ENCODE assay signal across 9 cellular contexts in genomic region chr13:99617474-99618255, GRCh38. TPM values are rescaled to one million over a fixed set of nuclear protein-coding genes. Genes with fewer than 3 reads are reported as not detected.
DNase-seq lines count a peak whose midpoint lies in the region; ATAC-seq and TF ChIP-seq lines count a peak whose summit lies in the region.
"Had no signal": no experiment of that assay in that cellular context is flagged by ENCODE, and none has a peak within 500 bp of the region (broad histone marks: within the 10 kb centered on the region; RNA-seq: fewer than 3 reads in every experiment).

No MANE protein-coding gene starts in this region.

- H3K4me3 Mint-ChIP-seq in T-helper 17 cell: no peak overlapping the region
- H3K4me3 Mint-ChIP-seq: activated naive CD4-positive, alpha-beta T cell treated with anti-CD3 and anti-CD28 coated beads, Interleukin-2, amount 50 U/mL, for 24 hours had no signal

- no peaks in the 10 kb centered on the region for H3K27me3 ChIP-seq in foreskin keratinocyte

- no peak overlapping the region for H3K27ac ChIP-seq in foreskin keratinocyte

- peaks cover 8% of the 10 kb centered on the region for H3K36me3 Mint-ChIP-seq in T-helper 17 cell (ENCODE audit: low read depth)

- peak overlapping the region; percentile 29 for H3K27ac Mint-ChIP-seq in T-helper 17 cell
- H3K27ac Mint-ChIP-seq: activated naive CD4-positive, alpha-beta T cell treated with anti-CD3 and anti-CD28 coated beads, Interleukin-2, amount 50 U/mL, for 24 hours had no signal

- peaks cover 32% of the 10 kb centered on the region for H3K4me1 Mint-ChIP-seq in T-helper 17 cell

- no peaks in the 10 kb centered on the region for H3K27me3 Mint-ChIP-seq in T-helper 17 cell
- H3K27me3 Mint-ChIP-seq: activated naive CD4-positive, alpha-beta T cell treated with anti-CD3 and anti-CD28 coated beads, Interleukin-2, amount 50 U/mL, for 24 hours had no signal

- ATAC-seq in HG03432 (IDR thresholded peaks at IDR 0.05; ENCODE audit: unreplicated experiment): peak; percentile 67
- ATAC-seq in T-helper 17 cell: peak; percentile 36
- ATAC-seq in foreskin keratinocyte: no peak
- no peak for ATAC-seq in GM18873 (IDR thresholded peaks at IDR 0.05; ENCODE audit: low FRiP score, unreplicated experiment)
- ATAC-seq in HG03442 (IDR thresholded peaks at IDR 0.05; ENCODE audit: unreplicated experiment): no peak

- DNase-seq in SKM-1 treated with dmso at 0.1 percent for 144 hours (lab: John Stamatoyannopoulos, UW; ENCODE audit: unreplicated experiment) (peak; percentile 18), SKM-1 (lab: John Stamatoyannopoulos, UW; ENCODE audit: unreplicated experiment) (no peak), T-helper 17 cell (no peak), foreskin keratinocyte (no peak), retina (peak; percentile 74)

- H3K9me3 ChIP-seq in T-helper 17 cell (ENCODE audit: control insufficient read depth, low read length, poor library complexity, severe bottlenecking): no peaks in the 10 kb centered on the region

- H3K4me1 ChIP-seq in foreskin keratinocyte: peaks cover 4% of the 10 kb centered on the region

- TF ChIP-seq CTCF in foreskin keratinocyte (conservative IDR thresholded peaks at IDR 0.05): peak; percentile 64

RNA-seq across cellular contexts. Expression of gene CLYBL, which starts 11.2 kb away (rescaled TPM):
- total RNA-seq in T-helper 17 cell (10 to 100 TPM; 12.8 to 14.5 TPM), foreskin keratinocyte (1.3 and 1.5 TPM in 2 replicates)
- polyA plus RNA-seq in foreskin keratinocyte: 1.3 and 1.9 TPM in 2 replicates

Comparison
In these comparisons a context has a peak if more than half of its experiments do, and no peak if none do; other contexts are left out.
1. DNase-seq: peak in SKM-1 treated with dmso at 0.1 percent for 144 hours (single experiment) and retina (single experiment); none in SKM-1 (single experiment), T-helper 17 cell (0 of 3) and foreskin keratinocyte (0 of 2).
2. ATAC-seq: peak in HG03432 (single experiment) and T-helper 17 cell (single experiment); none in foreskin keratinocyte (single experiment), GM18873 (single experiment) and HG03442 (single experiment).